In the genomic region with DNA sequence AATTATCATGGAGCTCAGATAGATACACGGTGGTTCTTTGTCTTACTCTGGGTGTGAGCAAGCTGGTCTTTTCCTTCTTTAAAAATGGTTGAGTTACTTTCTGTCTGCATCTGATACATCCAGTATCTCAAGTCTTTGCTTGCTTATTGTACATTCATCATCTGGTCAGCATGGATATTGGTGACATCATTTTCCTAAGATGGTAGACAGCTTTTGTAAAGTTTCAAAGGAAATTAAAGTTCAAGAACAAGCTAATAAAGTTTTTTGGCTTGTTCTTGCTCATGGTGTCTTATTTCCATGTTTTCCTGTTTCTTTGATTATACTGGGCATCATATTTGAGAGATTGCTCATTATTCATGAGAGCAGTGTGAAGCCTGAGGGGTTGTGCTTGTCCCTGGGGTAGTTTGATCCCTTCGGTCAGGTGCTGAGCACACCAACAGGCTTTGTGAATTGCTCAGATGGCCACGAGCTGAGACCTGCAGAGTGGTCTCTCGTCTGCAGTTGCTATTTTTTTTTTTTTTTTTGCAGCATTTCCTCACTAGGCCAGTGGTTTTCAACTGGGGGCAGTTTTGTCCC, we compare ENCODE assay signal across 1 cellular context.
TF ChIP-seq lines count a peak whose summit lies in the region.

No MANE protein-coding gene starts in this region.

TF ChIP-seq in HepG2, 621 proteins besides CTCF, POLR2A, EP300 and RAD21:
- TF ChIP-seq ATF7 (IDR thresholded peaks at IDR 0.05) (peak; percentile 71), ATF7 (CRISPR knock-in tag; IDR thresholded peaks at IDR 0.05) (no peak), ZNF75D (CRISPR knock-in tag; IDR thresholded peaks at IDR 0.05; ENCODE audit: borderline replicate concordance) (no peak)
